ENCODE assay signal across 19 cellular contexts in the genomic region with DNA sequence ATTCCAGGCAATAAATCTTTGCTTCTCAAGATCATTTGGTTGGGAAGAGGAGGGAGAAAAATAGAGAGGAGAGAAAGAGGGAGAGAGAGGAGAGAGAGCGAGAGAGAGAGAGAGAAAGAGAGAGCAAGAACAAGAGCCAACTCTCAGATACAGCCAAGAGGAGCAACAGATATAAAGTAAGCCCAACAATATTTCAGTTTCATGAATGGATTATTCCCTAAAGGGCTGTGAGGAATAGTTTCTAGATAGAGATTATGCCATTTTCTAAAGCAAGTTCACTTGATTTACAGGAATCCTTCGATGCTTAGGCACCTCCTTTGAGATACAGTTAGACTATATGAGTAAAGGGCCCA.
DNase-seq lines count a peak whose midpoint lies in the region; ATAC-seq and TF ChIP-seq lines count a peak whose summit lies in the region.
"Had no signal": no experiment of that assay in that cellular context is flagged by ENCODE, and none has a peak within 500 bp of the region (broad histone marks: within the 10 kb centered on the region; RNA-seq: fewer than 3 reads in every experiment).

No MANE protein-coding gene starts in this region.

- no peaks in the 10 kb centered on the region for H3K9me1 ChIP-seq in IMR-90 (ENCODE audit: insufficient read depth, low read length)

- H2BK20ac ChIP-seq in IMR-90 (ENCODE audit: low read depth, low read length) (no peak overlapping the region), H9 (ENCODE audit: low read depth, low read length, poor library complexity, severe bottlenecking) (no peak overlapping the region)

- H2AK9ac ChIP-seq in IMR-90 (replicated peaks; ENCODE audit: low read depth, low read length, poor library complexity), result no peak overlapping the region

- intact Hi-C loops in IMR-90 (cut with micrococcal nuclease) (loop anchor here (5.0 kb wide), 2 partner anchors 48 to 118 kb away; no protein-coding TSS in a partner anchor), testis (cut with DNase I; ENCODE audit: low total_unique reads) (no loop called here)

- in situ Hi-C loops in IMR-90 (cut with MboI; ENCODE audit: low sequenced_read_pairs), result no loop called here

- H3K4me1 ChIP-seq in IMR-90 (ENCODE audit: control insufficient read depth, insufficient read depth, low read length), result peaks cover 4% of the 10 kb centered on the region
- H3K4me1 ChIP-seq in testis, result peaks cover 35% of the 10 kb centered on the region
- H3K4me1 ChIP-seq in H9 (ENCODE audit: insufficient read depth, low read length), result no peaks in the 10 kb centered on the region
- H3K4me1 ChIP-seq: spleen had no signal

- H3K4me3 ChIP-seq in IMR-90 (ENCODE audit: insufficient read depth, low read depth, low read length), result no peak overlapping the region
- H3K4me3 ChIP-seq in fibroblast of the aortic adventitia (ENCODE audit: low read depth, low read length), result no peak overlapping the region
- H3K4me3 ChIP-seq in testis, result no peak overlapping the region
- H3K4me3 ChIP-seq: cardiac muscle cell, lower lobe of right lung, spleen, thoracic aorta had no signal

- peak overlapping the region; percentile 96 for H3K27ac Mint-ChIP-seq in mesothelial cell of epicardium
- no peak overlapping the region; a peak in 1 of 7 replicates for H3K27ac Mint-ChIP-seq in H9
- H3K27ac Mint-ChIP-seq: progenitor cell of endocrine pancreas, WTC11 had no signal

- no peak overlapping the region for H2BK5ac ChIP-seq in IMR-90 (ENCODE audit: low read depth, low read length, poor library complexity, severe bottlenecking)
- no peak overlapping the region for H2BK5ac ChIP-seq in H9 (ENCODE audit: insufficient read length, low read length)

- H4K20me1 ChIP-seq in IMR-90 (ENCODE audit: insufficient read depth, low read length) (no peaks in the 10 kb centered on the region), H9 (ENCODE audit: control insufficient read depth, insufficient read depth, insufficient read length) (no peaks in the 10 kb centered on the region)

- CTCF ChIA-PET in IMR-90 (lab: Yijun Ruan, JAX), result no interaction called here

- H3K27me3 Mint-ChIP-seq in mesothelial cell of epicardium (ENCODE audit: low read depth), result no peaks in the 10 kb centered on the region
- H3K27me3 Mint-ChIP-seq in H9 (ENCODE audit: low read depth), result no peaks in the 10 kb centered on the region

- H2BK12ac ChIP-seq in H9 (ENCODE audit: insufficient read length, low read depth, low read length), result no peak overlapping the region

- peaks cover 12% of the 10 kb centered on the region for H3K36me3 Mint-ChIP-seq in mesothelial cell of epicardium
- no peaks in the 10 kb centered on the region for H3K36me3 Mint-ChIP-seq in H9 (ENCODE audit: insufficient read depth in 1 of 3, low read depth in 3 of 3)
- H3K36me3 Mint-ChIP-seq: WTC11 had no signal

- H3K4me2 ChIP-seq in IMR-90 (ENCODE audit: low read depth, low read length) (no peak overlapping the region), H9 (ENCODE audit: insufficient read depth, insufficient read length, low read length) (no peak overlapping the region)
- H3K4me2 ChIP-seq: KMS-11, SK-N-SH had no signal

- H4K5ac ChIP-seq in IMR-90 (ENCODE audit: low read depth, low read length) (no peak overlapping the region), H9 (ENCODE audit: insufficient read length, low read depth, low read length) (no peak overlapping the region)

- no peak overlapping the region for H2BK15ac ChIP-seq in IMR-90 (ENCODE audit: low read depth, low read length)
- no peak overlapping the region for H2BK15ac ChIP-seq in H9 (ENCODE audit: low read depth, low read length)

- ATAC-seq in IMR-90 (ENCODE audit: low read depth) (no peak), GM21381 (IDR thresholded peaks at IDR 0.05; ENCODE audit: unreplicated experiment) (no peak)
- ATAC-seq: WTC11 had no signal

- no peaks in the 10 kb centered on the region for H3K79me1 ChIP-seq in IMR-90 (ENCODE audit: low read depth in 1 of 2, low read length in 2 of 2)
- no peaks in the 10 kb centered on the region for H3K79me1 ChIP-seq in H9 (ENCODE audit: insufficient read depth, low read depth, low read length, poor library complexity, severe bottlenecking)

- no CpG with 5 or more reads among the region's 2 CpGs for WGBS in IMR-90 (ENCODE audit: extremely low coverage in 2 of 2, insufficient read length in 1 of 2), 2 experiments
- 35 to 60% methylated on average over 2 of the region's 2 CpGs for WGBS in testis, 2 donors
- no CpG with 5 or more reads among the region's 2 CpGs for WGBS in H9 (ENCODE audit: extremely low coverage, insufficient read length, low lambda C conversion rate)

- no peak for TF ChIP-seq RAD21 in IMR-90 (IDR thresholded peaks at IDR 0.05; ENCODE audit: low read length)

- H3K9me3 Mint-ChIP-seq in mesothelial cell of epicardium (peaks cover 18% of the 10 kb centered on the region), H9 (no peaks in the 10 kb centered on the region)
- H3K9me3 Mint-ChIP-seq: WTC11 had no signal

- TF ChIP-seq CTCF in IMR-90 (conservative IDR thresholded peaks at IDR 0.05; ENCODE audit: low read depth, low read length) (no peak), fibroblast of the aortic adventitia (IDR thresholded peaks at IDR 0.05; ENCODE audit: insufficient read depth, low read length) (no peak), mesothelial cell of epicardium (IDR thresholded peaks at IDR 0.05; ENCODE audit: unreplicated experiment) (no peak), testis (IDR thresholded peaks at IDR 0.05) (no peak), H9 (conservative IDR thresholded peaks at IDR 0.05) (no peak)

- H3K79me2 ChIP-seq in H9 (ENCODE audit: insufficient read depth, low read length), result no peaks in the 10 kb centered on the region

- H3K27ac ChIP-seq in IMR-90 (ENCODE audit: insufficient read depth, low read length) (no peak overlapping the region), testis (peak overlapping the region; percentile 13 to 68), H9 (ENCODE audit: insufficient read length, low read depth, low read length) (no peak overlapping the region)
- H3K27ac ChIP-seq: cardiac muscle cell, epithelial cell of prostate, KMS-11, lower lobe of right lung, spleen had no signal

- H4K91ac ChIP-seq in IMR-90 (ENCODE audit: insufficient read depth, low read depth, low read length) (no peak overlapping the region), H9 (ENCODE audit: insufficient read length, low read depth, low read length) (no peak overlapping the region)

- DNase-seq in IMR-90, result no peak
- DNase-seq in fibroblast of the aortic adventitia (ENCODE audit: low read depth), result peak; percentile 36
- no peak for DNase-seq in mesothelial cell of epicardium (ENCODE audit: low spot score in 2 of 2, unreplicated experiment in 2 of 2)
- no peak for DNase-seq in testis
- no peak for DNase-seq in activated CD4-positive, alpha-beta T cell treated with anti-CD3 and anti-CD28 coated beads for 4 hours
- DNase-seq in H9, result no peak
- no peak for DNase-seq in GDM1 (lab: John Stamatoyannopoulos, UW)
- DNase-seq: lower lobe of right lung, NCI-H2029 treated with DMSO at 0.1 percent for 48 hours, NCI-H446 treated with DMSO at 0.1 percent for 48 hours, SK-N-SH, spleen had no signal

- TF ChIP-seq POLR2A in IMR-90 (IDR thresholded peaks at IDR 0.05; ENCODE audit: low read depth, low read length) (no peak), testis (IDR thresholded peaks at IDR 0.05) (no peak)

- H3K18ac ChIP-seq in IMR-90 (ENCODE audit: low read depth, low read length), result no peak overlapping the region
- H3K18ac ChIP-seq in H9 (ENCODE audit: insufficient read length, low read depth, low read length), result no peak overlapping the region

- POLR2A ChIA-PET in IMR-90 (lab: Charles Lee; ENCODE audit: unreplicated experiment), result no interaction called here

- H2AK5ac ChIP-seq in IMR-90 (ENCODE audit: low read depth, low read length), result no peak overlapping the region
- no peak overlapping the region for H2AK5ac ChIP-seq in H9 (ENCODE audit: insufficient read length, low read length)

- no peaks in the 10 kb centered on the region for H3K27me3 ChIP-seq in IMR-90 (ENCODE audit: control insufficient read depth, insufficient read depth, low read length)
- H3K27me3 ChIP-seq in testis, result no peaks in the 10 kb centered on the region
- H3K27me3 ChIP-seq in H9 (ENCODE audit: insufficient read depth, low read length), result no peaks in the 10 kb centered on the region
- H3K27me3 ChIP-seq: cardiac muscle cell, spleen had no signal

- H3K14ac ChIP-seq in IMR-90 (replicated peaks; ENCODE audit: low read depth, low read length) (0 out of 2 replicates have a peak overlapping the region, but pooled peaks have one; percentile 21), H9 (ENCODE audit: insufficient read depth, low read length) (no peak overlapping the region)

- H4K8ac ChIP-seq in IMR-90 (ENCODE audit: low read depth in 2 of 2, low read length in 2 of 2) (no peak overlapping the region), H9 (replicated peaks; ENCODE audit: insufficient read length, low read depth, low read length) (no peak overlapping the region)

- H3K4ac ChIP-seq in IMR-90 (ENCODE audit: low read depth, low read length) (no peak overlapping the region), H9 (ENCODE audit: low read depth, low read length) (no peak overlapping the region)

- no TSS peak for BruUV-seq in IMR-90 (replicated peaks; lab: Mats Ljungman, UMichigan)

- H3K23ac ChIP-seq in IMR-90 (ENCODE audit: low read depth, low read length), result no peak overlapping the region
- no peak overlapping the region for H3K23ac ChIP-seq in H9 (ENCODE audit: insufficient read length, low read depth, low read length)

- H3K4me3 Mint-ChIP-seq in mesothelial cell of epicardium (peak overlapping the region; percentile 10), H9 (no peak overlapping the region)
- H3K4me3 Mint-ChIP-seq: WTC11 had no signal

- no peak overlapping the region for H2BK120ac ChIP-seq in IMR-90 (ENCODE audit: low read depth, low read length)
- H2BK120ac ChIP-seq in H9 (ENCODE audit: low read depth, low read length, poor library complexity, severe bottlenecking), result no peak overlapping the region

- H3K23me2 ChIP-seq in H9 (ENCODE audit: insufficient read length, low read depth, low read length, poor library complexity, severe bottlenecking), result no peaks in the 10 kb centered on the region

- peaks cover 47% of the 10 kb centered on the region for H3K4me1 Mint-ChIP-seq in mesothelial cell of epicardium
- H3K4me1 Mint-ChIP-seq in H9, result peaks cover 3 to 5% of the 10 kb centered on the region in 2 experiments; a peak in 3 of 4 replicates

- H2AFZ ChIP-seq in IMR-90 (replicated peaks; ENCODE audit: low read length, poor library complexity), result no peak overlapping the region
- H2AFZ ChIP-seq in H9 (ENCODE audit: low read length), result no peak overlapping the region

- H3T11ph ChIP-seq in H9 (ENCODE audit: low read length), result no peak overlapping the region

- no peaks in the 10 kb centered on the region for H3K36me3 ChIP-seq in IMR-90 (ENCODE audit: control insufficient read depth, insufficient read depth, low read length)
- H3K36me3 ChIP-seq in testis (ENCODE audit: low read depth, missing control alignments), result no peaks in the 10 kb centered on the region
- H3K36me3 ChIP-seq: cardiac muscle cell, lower lobe of right lung, spleen, thoracic aorta had no signal

- H3K56ac ChIP-seq in IMR-90 (ENCODE audit: extremely low read depth, insufficient read depth, low read length) (no peak overlapping the region), H9 (ENCODE audit: insufficient read length, low read depth, low read length) (no peak overlapping the region)

- dilution Hi-C loops in IMR-90 (cut with HindIII; ENCODE audit: low sequenced_read_pairs, unreplicated experiment), result no loop called here

- H3K9ac ChIP-seq in IMR-90 (ENCODE audit: low read depth, low read length), result no peak overlapping the region
- H3K9ac ChIP-seq in H9 (ENCODE audit: extremely low read depth, insufficient read length, low read length), result no peak overlapping the region
- H3K9ac ChIP-seq: KMS-11, SK-N-SH had no signal

- H3K9me3 ChIP-seq in IMR-90 (ENCODE audit: control insufficient read depth, insufficient read depth, low read length) (no peaks in the 10 kb centered on the region), testis (no peaks in the 10 kb centered on the region), H9 (ENCODE audit: control insufficient read depth, low read depth, low read length) (no peaks in the 10 kb centered on the region)
- H3K9me3 ChIP-seq: lower lobe of right lung, SK-N-SH, spleen, thoracic aorta had no signal

Comparison
In these comparisons a context has a peak if more than half of its experiments do, and no peak if none do; other contexts are left out.
1. H3K27ac ChIP-seq: peak in testis (2 of 2); none in IMR-90 (single experiment) and H9 (single experiment).